11 cellular contexts compared by ENCODE assay signal in genomic region chr5:122985954-122986721, GRCh38. TPM values are rescaled to one million over a fixed set of nuclear protein-coding genes. Genes with fewer than 3 reads are reported as not detected.
DNase-seq lines count a peak whose midpoint lies in the region; ATAC-seq and TF ChIP-seq lines count a peak whose summit lies in the region.
"Had no signal": no experiment of that assay in that cellular context is flagged by ENCODE, and none has a peak within 500 bp of the region (broad histone marks: within the 10 kb centered on the region; RNA-seq: fewer than 3 reads in every experiment).

No MANE protein-coding gene starts in this region.

- no peaks in the 10 kb centered on the region for H3K36me3 Mint-ChIP-seq in CD14-positive monocyte

- ATAC-seq in GM18867 (IDR thresholded peaks at IDR 0.05; ENCODE audit: unreplicated experiment), result peak; percentile 98
- peak; percentile 96 for ATAC-seq in GM21526 (IDR thresholded peaks at IDR 0.05; ENCODE audit: low FRiP score, unreplicated experiment)
- ATAC-seq in HG03097 (IDR thresholded peaks at IDR 0.05; ENCODE audit: low FRiP score, unreplicated experiment), result peak; percentile 81
- ATAC-seq: left colon had no signal

- H3K4me3 Mint-ChIP-seq in CD14-positive monocyte, result no peak overlapping the region

- H3K9me3 Mint-ChIP-seq in CD14-positive monocyte, result peaks cover 0 to 3% (median 0%) of the 10 kb centered on the region in 7 donors

- peak overlapping the region in 1 of 7 donors; percentile 15 for H3K27ac Mint-ChIP-seq in CD14-positive monocyte

- intact Hi-C loops in CD14-positive monocyte (cut with micrococcal nuclease), result no loop called here

- H3K4me1 Mint-ChIP-seq in CD14-positive monocyte, result peaks cover 8% of the 10 kb centered on the region

- TF ChIP-seq CTCF in CD14-positive monocyte (IDR thresholded peaks at IDR 0.05), result no peak

- DNase-seq in SKM-1 treated with dmso at 0.1 percent for 144 hours (lab: John Stamatoyannopoulos, UW; ENCODE audit: unreplicated experiment) (peak; percentile 62), A172 (ENCODE audit: low spot score) (no peak), SHP77 treated with DMSO at 0.1 percent for 48 hours (lab: John Stamatoyannopoulos, UW) (no peak), CD14-positive monocyte (ENCODE audit: low spot score) (no peak), DMS153 (lab: John Stamatoyannopoulos, UW) (no peak)
- DNase-seq: left colon, NCI-H524 treated with DMSO at 0.1 percent for 48 hours, uterus had no signal

- peaks cover 0 to 3% (median 2%) of the 10 kb centered on the region in 3 donors for H3K27me3 Mint-ChIP-seq in CD14-positive monocyte (ENCODE audit: low read depth in 3 of 3)

RNA-seq across cellular contexts. Expression of gene PPIC, which starts 50.4 kb away (rescaled TPM):
- 61.5 TPM in 2 replicates for total RNA-seq in A172 (2014; rRNA removed; shearing (Covaris generic))
- not detected for polyA plus RNA-seq in CD14-positive monocyte
